ENCODE assay signal across 8 cellular contexts in genomic region chr1:197399691-197400521, GRCh38.
DNase-seq lines count a peak whose midpoint lies in the region; ATAC-seq and TF ChIP-seq lines count a peak whose summit lies in the region.

No MANE protein-coding gene starts in this region.

- intact Hi-C loops in heart left ventricle (cut with DNase I), result no loop called here

- TF ChIP-seq CTCF in C4-2B (conservative IDR thresholded peaks at IDR 0.05), result peak; percentile 90
- peak in 5 of 12 donors; percentile 8 to 31 (median 29) for TF ChIP-seq CTCF in heart left ventricle (IDR thresholded peaks at IDR 0.05)

- TF ChIP-seq POLR2A in heart left ventricle (IDR thresholded peaks at IDR 0.05), result no peak

- CTCF ChIA-PET in T-cell (lab: Charles Lee), result interaction anchor here (0.5 to 1.9 kb wide), 27 partner anchors 8 to 888 kb away, joined by 3 to 26 read pairs (median 3); no protein-coding TSS in a partner anchor

- DNase-seq in NCI-H146 treated with DMSO at 0.1 percent for 48 hours (lab: John Stamatoyannopoulos, UW; ENCODE audit: unreplicated experiment), result peak; percentile 3
- peak in 5 of 34 experiments; percentile 2 to 26 (median 7) for DNase-seq in T-cell
- DNase-seq in foreskin melanocyte, result peak; percentile 51
- DNase-seq in heart left ventricle, result no peak

- H3K4me3 ChIP-seq in heart left ventricle, result no peak overlapping the region

- H3K36me3 ChIP-seq in heart left ventricle, result no peaks in the 10 kb centered on the region

- no peak overlapping the region for H3K4me3 Mint-ChIP-seq in T-cell
- H3K4me3 Mint-ChIP-seq in stimulated activated memory B cell treated with anti-CD40 and anti-IgM and Interleukin-4, amounts not matched to agents 10 μg/mL and 1 μg/mL and 100 μg/mL, for 72 hours, result no peak overlapping the region

- H3K4me1 Mint-ChIP-seq in T-cell, result peaks cover 4 to 7% (median 4%) of the 10 kb centered on the region in 3 donors
- no peaks in the 10 kb centered on the region for H3K4me1 Mint-ChIP-seq in stimulated activated memory B cell treated with anti-CD40 and anti-IgM and Interleukin-4, amounts not matched to agents 10 μg/mL and 1 μg/mL and 100 μg/mL, for 72 hours

- H3K4me1 ChIP-seq in heart left ventricle, result no peaks in the 10 kb centered on the region

- no peak overlapping the region for H3K27ac ChIP-seq in C4-2B
- H3K27ac ChIP-seq in heart left ventricle, result no peak overlapping the region

- 14 to 21% (median 17%) methylated on average over 4 of the region's 4 CpGs for WGBS in heart left ventricle, 4 donors

- peaks cover 0 to 4% (median 0%) of the 10 kb centered on the region in 9 donors for H3K27me3 ChIP-seq in heart left ventricle

- POLR2A ChIA-PET in T-cell (lab: Charles Lee), result interaction anchor here (0.6 to 0.7 kb wide), 5 partner anchors 22 to 193 kb away, joined by 3 to 7 read pairs (median 4); no protein-coding TSS in a partner anchor

- H3K9me3 ChIP-seq in heart left ventricle, result peaks cover 0 to 7% (median 0%) of the 10 kb centered on the region in 12 donors

- peak; percentile 62 for ATAC-seq in GM18499 (IDR thresholded peaks at IDR 0.05; ENCODE audit: insufficient read depth, unreplicated experiment)
- ATAC-seq in HG02884 (IDR thresholded peaks at IDR 0.05; ENCODE audit: unreplicated experiment), result peak; percentile 75
- peak in 3 of 4 experiments; percentile 30 to 79 (median 52) for ATAC-seq in T-cell (replicated peaks in 1 of 4)
- ATAC-seq in stimulated activated memory B cell treated with anti-CD40 and anti-IgM and Interleukin-4, amounts not matched to agents 10 μg/mL and 1 μg/mL and 100 μg/mL, for 72 hours, result no peak
- ATAC-seq in heart left ventricle, result no peak

- H3K27me3 Mint-ChIP-seq in T-cell, result peaks cover 0 to 16% of the 10 kb centered on the region in 2 donors
- peaks cover 18% of the 10 kb centered on the region for H3K27me3 Mint-ChIP-seq in stimulated activated memory B cell treated with anti-CD40 and anti-IgM and Interleukin-4, amounts not matched to agents 10 μg/mL and 1 μg/mL and 100 μg/mL, for 72 hours

- H3K27ac Mint-ChIP-seq in T-cell, result no peak overlapping the region
- H3K27ac Mint-ChIP-seq in stimulated activated memory B cell treated with anti-CD40 and anti-IgM and Interleukin-4, amounts not matched to agents 10 μg/mL and 1 μg/mL and 100 μg/mL, for 72 hours, result no peak overlapping the region

- no peaks in the 10 kb centered on the region for H3K9me3 Mint-ChIP-seq in T-cell
- H3K9me3 Mint-ChIP-seq in stimulated activated memory B cell treated with anti-CD40 and anti-IgM and Interleukin-4, amounts not matched to agents 10 μg/mL and 1 μg/mL and 100 μg/mL, for 72 hours, result peaks cover 3% of the 10 kb centered on the region

- H3K36me3 Mint-ChIP-seq in T-cell, result no peaks in the 10 kb centered on the region
- no peaks in the 10 kb centered on the region for H3K36me3 Mint-ChIP-seq in stimulated activated memory B cell treated with anti-CD40 and anti-IgM and Interleukin-4, amounts not matched to agents 10 μg/mL and 1 μg/mL and 100 μg/mL, for 72 hours

Comparison
In these comparisons a context has a peak if more than half of its experiments do, and no peak if none do; other contexts are left out.
1. ATAC-seq: peak in GM18499 (single experiment), HG02884 (single experiment) and T-cell (3 of 4); none in stimulated activated memory B cell treated with anti-CD40 and anti-IgM and Interleukin-4, amounts not matched to agents 10 μg/mL and 1 μg/mL and 100 μg/mL, for 72 hours (single experiment) and heart left ventricle (0 of 4).
2. DNase-seq: peak in NCI-H146 treated with DMSO at 0.1 percent for 48 hours (single experiment) and foreskin melanocyte (single experiment); none in heart left ventricle (0 of 5).